ENCODE assay signal across 8 cellular contexts in genomic region chr18:5868218-5868904, GRCh38. TPM values are rescaled to one million over a fixed set of nuclear protein-coding genes. Genes with fewer than 3 reads are reported as not detected.
DNase-seq lines count a peak whose midpoint lies in the region; ATAC-seq, FAIRE-seq and TF ChIP-seq lines count a peak whose summit lies in the region.

No MANE protein-coding gene starts in this region.

- DNase-seq in GM06990 (ENCODE audit: extremely low read depth, insufficient read length) (no peak), NAMALWA (ENCODE audit: low spot score) (peak; percentile 78), SKM-1 (lab: John Stamatoyannopoulos, UW; ENCODE audit: unreplicated experiment) (peak; percentile 63), epithelial cell of proximal tubule (ENCODE audit: low read depth) (peak; percentile 52), middle frontal gyrus (ENCODE audit: extremely low spot score, low spot score) (peak; percentile 52)
- DNase-seq in activated CD4-positive, CD25-positive, alpha-beta regulatory T cell (lab: John Stamatoyannopoulos, UW): no peak

- peak; percentile 62 for ATAC-seq in HG02571 (IDR thresholded peaks at IDR 0.05; ENCODE audit: unreplicated experiment)

- H3K27me3 ChIP-seq in GM06990 (replicated peaks; ENCODE audit: control insufficient read depth, insufficient read depth, low read length): no peaks in the 10 kb centered on the region

- H3K4me3 ChIP-seq in GM06990 (replicated peaks; ENCODE audit: low read depth, low read length) (no peak overlapping the region), epithelial cell of proximal tubule (ENCODE audit: low read depth, low read length) (no peak overlapping the region)

- no peaks in the 10 kb centered on the region for H3K36me3 ChIP-seq in GM06990 (ENCODE audit: control insufficient read depth, insufficient read depth, low read length)

- peak; percentile 67 for FAIRE-seq in A204.1 (lab: Jason Lieb, UNC)

- peak; percentile 89 for TF ChIP-seq CTCF in GM06990 (IDR thresholded peaks at IDR 0.05; ENCODE audit: insufficient read depth, low read length, poor library complexity, severe bottlenecking)
- TF ChIP-seq CTCF in epithelial cell of proximal tubule (conservative IDR thresholded peaks at IDR 0.05; ENCODE audit: low read depth, low read length): peak; percentile 93

RNA-seq across cellular contexts. Expression of gene TMEM200C, which starts 27.0 kb away (rescaled TPM):
- 0.29 and 0.92 TPM in 2 replicates for total RNA-seq in epithelial cell of proximal tubule

Comparison
In these comparisons a context has a peak if more than half of its experiments do, and no peak if none do; other contexts are left out.
1. DNase-seq: peak in NAMALWA (single experiment), SKM-1 (single experiment), epithelial cell of proximal tubule (single experiment) and middle frontal gyrus (single experiment); none in GM06990 (single experiment) and activated CD4-positive, CD25-positive, alpha-beta regulatory T cell (0 of 4).